In the genomic region with DNA sequence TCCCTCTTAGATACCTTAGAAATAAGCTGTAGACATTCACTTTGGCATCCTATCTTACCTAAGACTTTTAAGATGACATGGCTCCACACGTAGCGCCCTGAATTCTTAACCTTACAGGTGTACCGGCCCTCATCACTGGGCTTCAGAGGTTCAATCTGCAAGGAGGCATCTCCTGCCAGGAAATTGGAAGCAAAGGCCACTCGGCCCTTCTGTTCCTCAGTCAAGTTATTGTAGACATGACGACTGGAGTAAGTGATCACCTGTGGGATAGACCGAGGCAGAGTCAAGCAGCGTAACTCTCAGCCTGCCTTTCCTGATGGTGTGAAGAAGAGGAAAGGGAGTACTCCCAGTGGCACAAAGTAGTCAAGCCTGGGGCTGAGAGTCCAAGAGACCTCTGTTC, we compare ENCODE assay signal across 2 cellular contexts.
TF ChIP-seq lines count a peak whose summit lies in the region.

No MANE protein-coding gene starts in this region.

TF ChIP-seq in SK-N-SH, 30 proteins besides CTCF, POLR2A, EP300 and RAD21 (continued from another document):
- no peak for TF ChIP-seq TEAD4 (IDR thresholded peaks at IDR 0.05; ENCODE audit: borderline replicate concordance, insufficient read depth)
- TF ChIP-seq ELF1 (IDR thresholded peaks at IDR 0.05): no peak
- no peak for TF ChIP-seq MXI1 (IDR thresholded peaks at IDR 0.05; ENCODE audit: low read depth, low read length)
- TF ChIP-seq NRF1 (IDR thresholded peaks at IDR 0.05; ENCODE audit: low read depth, low read length): no peak
- no peak for TF ChIP-seq GABPA (IDR thresholded peaks at IDR 0.05; ENCODE audit: low read depth)
- TF ChIP-seq, protein P1, sequence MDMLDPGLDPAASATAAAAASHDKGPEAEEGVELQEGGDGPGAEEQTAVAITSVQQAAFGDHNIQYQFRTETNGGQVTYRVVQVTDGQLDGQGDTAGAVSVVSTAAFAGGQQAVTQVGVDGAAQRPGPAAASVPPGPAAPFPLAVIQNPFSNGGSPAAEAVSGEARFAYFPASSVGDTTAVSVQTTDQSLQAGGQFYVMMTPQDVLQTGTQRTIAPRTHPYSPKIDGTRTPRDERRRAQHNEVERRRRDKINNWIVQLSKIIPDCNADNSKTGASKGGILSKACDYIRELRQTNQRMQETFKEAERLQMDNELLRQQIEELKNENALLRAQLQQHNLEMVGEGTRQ (IDR thresholded peaks at IDR 0.05; ENCODE audit: borderline replicate concordance, low read depth, low read length): no peak
- no peak for TF ChIP-seq MEF2A (IDR thresholded peaks at IDR 0.05; ENCODE audit: borderline replicate concordance, low read depth)
- TF ChIP-seq RXRA (IDR thresholded peaks at IDR 0.05; ENCODE audit: borderline replicate concordance, low read depth): no peak
- TF ChIP-seq SMC3 (IDR thresholded peaks at IDR 0.05; ENCODE audit: low read depth, low read length): no peak

TF ChIP-seq in SK-N-SH treated with all-trans-retinoic acid at 6 μM for 48 hours, 23 proteins besides CTCF, POLR2A, EP300 and RAD21 (continued from another document):
- TF ChIP-seq, protein P2, sequence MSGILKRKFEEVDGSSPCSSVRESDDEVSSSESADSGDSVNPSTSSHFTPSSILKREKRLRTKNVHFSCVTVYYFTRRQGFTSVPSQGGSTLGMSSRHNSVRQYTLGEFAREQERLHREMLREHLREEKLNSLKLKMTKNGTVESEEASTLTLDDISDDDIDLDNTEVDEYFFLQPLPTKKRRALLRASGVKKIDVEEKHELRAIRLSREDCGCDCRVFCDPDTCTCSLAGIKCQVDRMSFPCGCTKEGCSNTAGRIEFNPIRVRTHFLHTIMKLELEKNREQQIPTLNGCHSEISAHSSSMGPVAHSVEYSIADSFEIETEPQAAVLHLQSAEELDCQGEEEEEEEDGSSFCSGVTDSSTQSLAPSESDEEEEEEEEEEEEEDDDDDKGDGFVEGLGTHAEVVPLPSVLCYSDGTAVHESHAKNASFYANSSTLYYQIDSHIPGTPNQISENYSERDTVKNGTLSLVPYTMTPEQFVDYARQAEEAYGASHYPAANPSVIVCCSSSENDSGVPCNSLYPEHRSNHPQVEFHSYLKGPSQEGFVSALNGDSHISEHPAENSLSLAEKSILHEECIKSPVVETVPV (CRISPR knock-in tag; IDR thresholded peaks at IDR 0.05): no peak
- TF ChIP-seq CSDC2 (CRISPR knock-in tag; IDR thresholded peaks at IDR 0.05) (no peak), ZFP3 (CRISPR knock-in tag; IDR thresholded peaks at IDR 0.05) (no peak)
